ENCODE assay signal across 23 cellular contexts in genomic region chr2:97797355-97797754, GRCh38.
"Had no signal": no experiment of that assay in that cellular context is flagged by ENCODE, and none has a peak within 500 bp of the region (broad histone marks: within the 10 kb centered on the region; RNA-seq: fewer than 3 reads in every experiment).

No MANE protein-coding gene starts in this region.

- H3K4me3 ChIP-seq: coronary artery, dorsolateral prefrontal cortex, esophagus muscularis mucosa, gastroesophageal sphincter, heart left ventricle, hepatocyte, lower lobe of right lung, mucosa of descending colon had no signal

- DNase-seq: dermis blood vessel endothelial cell; dorsolateral prefrontal cortex; effector CD4-positive, alpha-beta T cell; effector memory CD4-positive, alpha-beta T cell; foreskin keratinocyte; heart left ventricle; hypothalamus; immature natural killer cell; islet precursor cell; kidney; kidney glomerular epithelial cell; left colon; left ventricle myocardium superior; lower lobe of right lung; mesenchymal stem cell; mucosa of descending colon; naive B cell; naive thymus-derived CD8-positive, alpha-beta T cell had no signal

- H3K27me3 ChIP-seq: dorsolateral prefrontal cortex, esophagus muscularis mucosa, foreskin keratinocyte, gastroesophageal sphincter, heart left ventricle, hepatocyte had no signal

- H3K9me3 ChIP-seq: esophagus muscularis mucosa, gastroesophageal sphincter, heart left ventricle, lower lobe of right lung, mucosa of descending colon had no signal

- ATAC-seq: foreskin keratinocyte; gastroesophageal sphincter; heart left ventricle; left colon; left lobe of liver; left ventricle myocardium superior; mucosa of descending colon; naive thymus-derived CD8-positive, alpha-beta T cell had no signal

- H3K4me1 ChIP-seq: esophagus muscularis mucosa, foreskin keratinocyte, gastroesophageal sphincter, heart left ventricle had no signal

- H2AFZ ChIP-seq: hepatocyte had no signal

- H3K27ac ChIP-seq: coronary artery, dorsolateral prefrontal cortex, esophagus muscularis mucosa, foreskin keratinocyte, gastroesophageal sphincter, heart left ventricle, hepatocyte, lower lobe of right lung had no signal

- H3K4me2 ChIP-seq: hepatocyte had no signal

- H3K79me2 ChIP-seq: hepatocyte had no signal
